8 cellular contexts compared by ENCODE assay signal in genomic region chr12:53048033-53048779, GRCh38. TPM values are rescaled to one million over a fixed set of nuclear protein-coding genes. Genes with fewer than 3 reads are reported as not detected.
A peak's percentile ranks its signal among the peaks of the same experiment; 100 is the strongest.
DNase-seq lines count a peak whose midpoint lies in the region; ATAC-seq, FAIRE-seq and TF ChIP-seq lines count a peak whose summit lies in the region.

No MANE protein-coding gene starts in this region.

- peak; percentile 86 for FAIRE-seq in endothelial cell of umbilical vein (lab: Jason Lieb, UNC)

- no peak overlapping the region for H2AFZ ChIP-seq in endothelial cell of umbilical vein (ENCODE audit: low read depth, low read length)

- TF ChIP-seq CTCF in endothelial cell of umbilical vein (IDR thresholded peaks at IDR 0.05; ENCODE audit: extremely low read depth in 1 of 2, insufficient read depth in 1 of 2, low read depth in 1 of 2, low read length in 2 of 2) (peak in 1 of 2 donors; percentile 3), vagina (IDR thresholded peaks at IDR 0.05) (no peak)

- peak overlapping the region; percentile 85 for H3K4me2 ChIP-seq in endothelial cell of umbilical vein (ENCODE audit: insufficient read depth, low read length)

- H3K27me3 ChIP-seq in SJCRH30 = no peaks in the 10 kb centered on the region
- H3K27me3 ChIP-seq in endothelial cell of umbilical vein (ENCODE audit: control insufficient read depth in 2 of 2, insufficient read depth in 2 of 2, low read length in 2 of 2) = no peaks in the 10 kb centered on the region
- H3K27me3 ChIP-seq in muscle layer of duodenum (ENCODE audit: low read depth, low read length) = no peaks in the 10 kb centered on the region
- no peaks in the 10 kb centered on the region for H3K27me3 ChIP-seq in vagina

- no peak overlapping the region for H3K9ac ChIP-seq in endothelial cell of umbilical vein (replicated peaks; ENCODE audit: extremely low read depth, insufficient read depth, low read length)

- H4K20me1 ChIP-seq in endothelial cell of umbilical vein (replicated peaks; ENCODE audit: control insufficient read depth, extremely low read depth, insufficient read depth, low read length) = no peaks in the 10 kb centered on the region

- POLR2A ChIA-PET in endothelial cell of umbilical vein (lab: Charles Lee) = interaction anchor here (0.6 to 1.0 kb wide), 2 partner anchors 31 to 212 kb away, joined by 3 read pairs; partner anchors contain the start of gene SPRYD3

- CTCF ChIA-PET in endothelial cell of umbilical vein (lab: Charles Lee) = interaction anchor here (1.0 to 4.5 kb wide), 6 partner anchors 9 to 54 kb away, joined by 4 to 45 read pairs (median 15); no protein-coding TSS in a partner anchor

- peak overlapping the region; percentile 41 for H3K4me3 Mint-ChIP-seq in activated T-cell treated with anti-CD3 and anti-CD28 coated beads, Interleukin-2, amount 50 U/mL, for 4 hours

- no peak for DNase-seq in activated T-cell treated with anti-CD3 and anti-CD28 coated beads, Interleukin-2, amount 50 U/mL, for 4 hours
- DNase-seq in activated T-cell treated with anti-CD3 and anti-CD28 coated beads for 4 hours (no peak), SJCRH30 (no peak), endothelial cell of umbilical vein (ENCODE audit: low read depth, low spot score) (peak; percentile 41), vagina (ENCODE audit: extremely low spot score in 2 of 2) (peak in 1 of 2 donors; percentile 94)
- DNase-seq in activated CD4-positive, alpha-beta T cell treated with anti-CD3 and anti-CD28 coated beads for 4 hours = no peak

- no peaks in the 10 kb centered on the region for H3K36me3 ChIP-seq in SJCRH30
- no peaks in the 10 kb centered on the region for H3K36me3 ChIP-seq in endothelial cell of umbilical vein (ENCODE audit: control insufficient read depth in 2 of 2, extremely low read depth in 1 of 2, insufficient read depth in 2 of 2, low read length in 2 of 2)
- peaks cover 3 to 4% of the 10 kb centered on the region in 2 donors for H3K36me3 ChIP-seq in muscle layer of duodenum (ENCODE audit: control insufficient read depth in 1 of 2, insufficient read depth in 2 of 2, low read length in 2 of 2)
- H3K36me3 ChIP-seq in vagina = no peaks in the 10 kb centered on the region

- no peak for TF ChIP-seq POLR2A in endothelial cell of umbilical vein (IDR thresholded peaks at IDR 0.05; ENCODE audit: low read depth, low read length)
- TF ChIP-seq POLR2A in vagina (IDR thresholded peaks at IDR 0.05) = no peak

- intact Hi-C loops in endothelial cell of umbilical vein (cut with micrococcal nuclease) (loop anchor here (1.0 kb wide), 1 partner anchor 10 kb away; no protein-coding TSS in a partner anchor), vagina (cut with DNase I) (loop anchor here (10.0 kb wide), 1 partner anchor 47 kb away; the partner anchor contains the start of gene IGFBP6)

- no TSS peak for BruUV-seq in endothelial cell of umbilical vein (replicated peaks; lab: Mats Ljungman, UMichigan)

- H3K4me1 Mint-ChIP-seq in activated T-cell treated with anti-CD3 and anti-CD28 coated beads, Interleukin-2, amount 50 U/mL, for 4 hours (ENCODE audit: low read depth) = peaks cover 16% of the 10 kb centered on the region

- no peaks in the 10 kb centered on the region for H3K9me3 Mint-ChIP-seq in activated T-cell treated with anti-CD3 and anti-CD28 coated beads, Interleukin-2, amount 50 U/mL, for 4 hours

- H3K4me1 ChIP-seq in SJCRH30 = peaks cover 37% of the 10 kb centered on the region
- H3K4me1 ChIP-seq in endothelial cell of umbilical vein (ENCODE audit: control insufficient read depth, extremely low read depth, insufficient read depth, low read length) = peaks cover 57% of the 10 kb centered on the region
- peaks cover 48 to 71% of the 10 kb centered on the region in 2 donors for H3K4me1 ChIP-seq in muscle layer of duodenum (ENCODE audit: control insufficient read depth in 1 of 2, insufficient read depth in 2 of 2, low read length in 2 of 2)
- peaks cover 80% of the 10 kb centered on the region for H3K4me1 ChIP-seq in vagina

- peaks cover 15% of the 10 kb centered on the region for H3K79me2 ChIP-seq in endothelial cell of umbilical vein (ENCODE audit: control insufficient read depth, insufficient read depth, low read length)

- no peaks in the 10 kb centered on the region for H3K27me3 Mint-ChIP-seq in activated T-cell treated with anti-CD3 and anti-CD28 coated beads, Interleukin-2, amount 50 U/mL, for 4 hours (ENCODE audit: low read depth)

- H3K9me1 ChIP-seq in endothelial cell of umbilical vein (replicated peaks; ENCODE audit: control insufficient read depth, extremely low read depth, insufficient read depth, low read length) = no peaks in the 10 kb centered on the region

- peak overlapping the region; percentile 62; the same call in 1 of the 2 replicates for H3K27ac ChIP-seq in SJCRH30
- H3K27ac ChIP-seq in endothelial cell of umbilical vein (ENCODE audit: insufficient read depth, low read depth, low read length) = peak overlapping the region; percentile 60
- H3K27ac ChIP-seq in muscle layer of duodenum (ENCODE audit: low read length) = peak overlapping the region; percentile 95
- peak overlapping the region; percentile 96 for H3K27ac ChIP-seq in vagina

- dilution Hi-C loops in endothelial cell of umbilical vein (cut with MboI; ENCODE audit: extremely low pct_ligation_motif_present, low sequenced_read_pairs) = no loop called here

- peak overlapping the region; percentile 58 for H3K4me3 ChIP-seq in SJCRH30
- peak overlapping the region in 1 of 3 experiments; percentile 31 for H3K4me3 ChIP-seq in endothelial cell of umbilical vein (replicated peaks in 1 of 3; ENCODE audit: insufficient read depth in 1 of 3, low read depth in 1 of 3, low read length in 3 of 3)
- peak overlapping the region; percentile 50 to 61 for H3K4me3 ChIP-seq in muscle layer of duodenum (ENCODE audit: low read depth in 1 of 2, low read length in 2 of 2)
- H3K4me3 ChIP-seq in vagina = peak overlapping the region; percentile 73 to 86

- ATAC-seq in activated T-cell treated with anti-CD3 and anti-CD28 coated beads, Interleukin-2, amount 50 U/mL, for 4 hours = no peak
- no peak for ATAC-seq in GM21360 (IDR thresholded peaks at IDR 0.05; ENCODE audit: unreplicated experiment)

- no peaks in the 10 kb centered on the region for H3K9me3 ChIP-seq in SJCRH30 (replicated peaks)
- no peaks in the 10 kb centered on the region for H3K9me3 ChIP-seq in endothelial cell of umbilical vein (replicated peaks; ENCODE audit: control insufficient read depth, insufficient read depth, low read length)
- H3K9me3 ChIP-seq in muscle layer of duodenum (ENCODE audit: control insufficient read depth in 1 of 2, low read length in 2 of 2) = no peaks in the 10 kb centered on the region
- no peaks in the 10 kb centered on the region for H3K9me3 ChIP-seq in vagina

- no peaks in the 10 kb centered on the region for H3K36me3 Mint-ChIP-seq in activated T-cell treated with anti-CD3 and anti-CD28 coated beads, Interleukin-2, amount 50 U/mL, for 4 hours (ENCODE audit: insufficient read depth)

RNA-seq across cellular contexts. Expression of gene TNS2, which starts 1.7 kb away (rescaled TPM):
- 1 to 10 TPM in 2 of 3 donors, under 1 TPM in 1; 0.87 to 2.5 (median 2.1) TPM for total RNA-seq in activated T-cell treated with anti-CD3 and anti-CD28 coated beads, Interleukin-2, amount 50 U/mL, for 4 hours
- 13.3 and 16.1 TPM in 2 replicates for total RNA-seq in SJCRH30 (2014; rRNA removed; shearing (Covaris generic))
- 106 and 119 TPM in 2 replicates for total RNA-seq in endothelial cell of umbilical vein
- 84.5 and 119 TPM in 2 replicates for polyA plus RNA-seq in endothelial cell of umbilical vein
- 49.3 and 62.6 TPM in 2 replicates for polyA plus RNA-seq in endothelial cell of umbilical vein (2011; cell fraction: cytosol; rRNA removed)
- polyA plus RNA-seq in endothelial cell of umbilical vein (2011; cell fraction: nucleus; rRNA removed) = 356 and 431 TPM in 2 replicates
- polyA plus RNA-seq in endothelial cell of umbilical vein (2012) = 32.4 and 40.1 TPM in 2 replicates
- polyA minus RNA-seq in endothelial cell of umbilical vein = 104 and 105 TPM in 2 replicates
- polyA minus RNA-seq in endothelial cell of umbilical vein (2011; cell fraction: cytosol; rRNA and poly(A)+ RNA removed) = 8.6 TPM
- polyA minus RNA-seq in endothelial cell of umbilical vein (2011; cell fraction: nucleus; rRNA and poly(A)+ RNA removed) = 163 and 183 TPM in 2 replicates
- total RNA-seq in vagina = 235 TPM

RNA-seq across cellular contexts. Expression of gene SPRYD3, which starts 31.0 kb away (rescaled TPM):
- total RNA-seq in activated T-cell treated with anti-CD3 and anti-CD28 coated beads, Interleukin-2, amount 50 U/mL, for 4 hours = 10 to 100 TPM; 48.3 to 57.8 (median 50.7) TPM
- 8.9 and 10.4 TPM in 2 replicates for total RNA-seq in SJCRH30 (2014; rRNA removed; shearing (Covaris generic))
- total RNA-seq in endothelial cell of umbilical vein (31.7 and 39.2 TPM in 2 replicates), vagina (27.0 TPM)
- 38.6 and 39.6 TPM in 2 replicates for polyA plus RNA-seq in endothelial cell of umbilical vein
- polyA plus RNA-seq in endothelial cell of umbilical vein (2011; cell fraction: cytosol; rRNA removed) = 27.2 and 27.3 TPM in 2 replicates
- polyA plus RNA-seq in endothelial cell of umbilical vein (2011; cell fraction: nucleus; rRNA removed) = 30.9 and 32.1 TPM in 2 replicates
- polyA plus RNA-seq in endothelial cell of umbilical vein (2012) = 27.6 and 35.4 TPM in 2 replicates
- polyA minus RNA-seq in endothelial cell of umbilical vein = 41.8 and 45.3 TPM in 2 replicates
- 28.4 TPM for polyA minus RNA-seq in endothelial cell of umbilical vein (2011; cell fraction: cytosol; rRNA and poly(A)+ RNA removed)
- 13.6 and 18.1 TPM in 2 replicates for polyA minus RNA-seq in endothelial cell of umbilical vein (2011; cell fraction: nucleus; rRNA and poly(A)+ RNA removed)

RNA-seq across cellular contexts. Expression of gene EIF4B, which starts 42.0 kb away (rescaled TPM):
- 100 to 1,000 TPM; 617 to 659 (median 632) TPM for total RNA-seq in activated T-cell treated with anti-CD3 and anti-CD28 coated beads, Interleukin-2, amount 50 U/mL, for 4 hours
- total RNA-seq in SJCRH30 (2014; rRNA removed; shearing (Covaris generic)) = 505 and 541 TPM in 2 replicates
- 372 and 382 TPM in 2 replicates for total RNA-seq in endothelial cell of umbilical vein
- polyA plus RNA-seq in endothelial cell of umbilical vein = 169 and 233 TPM in 2 replicates
- polyA plus RNA-seq in endothelial cell of umbilical vein (2011; cell fraction: cytosol; rRNA removed) = 339 and 375 TPM in 2 replicates
- polyA plus RNA-seq in endothelial cell of umbilical vein (2011; cell fraction: nucleus; rRNA removed) = 236 and 267 TPM in 2 replicates
- 268 and 415 TPM in 2 replicates for polyA plus RNA-seq in endothelial cell of umbilical vein (2012)
- 718 and 745 TPM in 2 replicates for polyA minus RNA-seq in endothelial cell of umbilical vein
- 585 TPM for polyA minus RNA-seq in endothelial cell of umbilical vein (2011; cell fraction: cytosol; rRNA and poly(A)+ RNA removed)
- 147 and 171 TPM in 2 replicates for polyA minus RNA-seq in endothelial cell of umbilical vein (2011; cell fraction: nucleus; rRNA and poly(A)+ RNA removed)
- total RNA-seq in vagina = 339 TPM

RNA-seq across cellular contexts. Expression of gene IGFBP6, which starts 49.3 kb away (rescaled TPM):
- under 1 TPM; 0.29 to 0.43 (median 0.38) TPM for total RNA-seq in activated T-cell treated with anti-CD3 and anti-CD28 coated beads, Interleukin-2, amount 50 U/mL, for 4 hours
- total RNA-seq in SJCRH30 (2014; rRNA removed; shearing (Covaris generic)) = 11.5 and 13.0 TPM in 2 replicates
- 11.6 and 14.1 TPM in 2 replicates for total RNA-seq in endothelial cell of umbilical vein
- 18.2 TPM in 2 replicates for polyA plus RNA-seq in endothelial cell of umbilical vein
- 13.8 and 17.0 TPM in 2 replicates for polyA plus RNA-seq in endothelial cell of umbilical vein (2011; cell fraction: cytosol; rRNA removed)
- polyA plus RNA-seq in endothelial cell of umbilical vein (2011; cell fraction: nucleus; rRNA removed) = 4.4 and 4.9 TPM in 2 replicates
- polyA plus RNA-seq in endothelial cell of umbilical vein (2012) = 8.8 and 16.2 TPM in 2 replicates
- polyA minus RNA-seq in endothelial cell of umbilical vein = 4.0 and 11.3 TPM in 2 replicates
- 25.2 TPM for polyA minus RNA-seq in endothelial cell of umbilical vein (2011; cell fraction: cytosol; rRNA and poly(A)+ RNA removed)
- polyA minus RNA-seq in endothelial cell of umbilical vein (2011; cell fraction: nucleus; rRNA and poly(A)+ RNA removed) = 1.4 and 1.6 TPM in 2 replicates
- 684 TPM for total RNA-seq in vagina

RNA-seq across cellular contexts. Expression of gene SOAT2, which starts 55.1 kb away (rescaled TPM):
- under 1 TPM; 0.15 to 0.54 (median 0.32) TPM for total RNA-seq in activated T-cell treated with anti-CD3 and anti-CD28 coated beads, Interleukin-2, amount 50 U/mL, for 4 hours
- not detected in 2 replicates for total RNA-seq in SJCRH30 (2014; rRNA removed; shearing (Covaris generic))
- total RNA-seq in endothelial cell of umbilical vein (not detected in 2 replicates), vagina (0.74 TPM)
- not detected in 2 replicates for polyA plus RNA-seq in endothelial cell of umbilical vein
- not detected in 2 replicates for polyA plus RNA-seq in endothelial cell of umbilical vein (2011; cell fraction: cytosol; rRNA removed)
- polyA plus RNA-seq in endothelial cell of umbilical vein (2011; cell fraction: nucleus; rRNA removed) = not detected in 2 replicates
- polyA plus RNA-seq in endothelial cell of umbilical vein (2012) = not detected in 2 replicates
- not detected in 2 replicates for polyA minus RNA-seq in endothelial cell of umbilical vein
- not detected for polyA minus RNA-seq in endothelial cell of umbilical vein (2011; cell fraction: cytosol; rRNA and poly(A)+ RNA removed)
- polyA minus RNA-seq in endothelial cell of umbilical vein (2011; cell fraction: nucleus; rRNA and poly(A)+ RNA removed) = not detected in 2 replicates
